Comparison of ENCODE assay signal across 10 cellular contexts in the genomic region with DNA sequence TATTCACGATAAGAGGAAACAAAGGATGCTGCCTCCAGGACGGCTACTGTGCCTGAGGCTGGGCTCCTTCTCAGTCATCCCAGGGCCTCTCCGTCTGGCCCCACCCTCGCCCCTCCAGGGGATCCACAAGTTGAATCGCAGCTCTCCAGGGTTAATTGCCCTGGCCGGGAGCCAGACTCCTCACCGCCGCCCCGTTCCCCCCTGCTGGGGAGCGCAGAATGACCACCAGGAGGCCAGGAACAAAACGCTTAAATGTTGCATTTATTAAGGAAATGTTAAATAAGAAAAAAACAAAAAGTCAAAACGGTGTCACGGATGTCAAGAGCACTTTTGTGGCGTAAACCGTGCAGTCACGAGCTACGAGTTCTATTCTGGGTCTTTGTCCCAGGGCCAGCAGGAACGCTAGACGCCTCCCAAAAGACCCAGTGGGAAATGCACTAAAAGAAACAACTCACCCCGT. TPM values are rescaled to one million over a fixed set of nuclear protein-coding genes. Genes with fewer than 3 reads are reported as not detected.
A peak's percentile ranks its signal among the peaks of the same experiment; 100 is the strongest.
DNase-seq lines count a peak whose midpoint lies in the region; ATAC-seq and TF ChIP-seq lines count a peak whose summit lies in the region.
"Had no signal": no experiment of that assay in that cellular context is flagged by ENCODE, and none has a peak within 500 bp of the region (broad histone marks: within the 10 kb centered on the region; RNA-seq: fewer than 3 reads in every experiment).

No MANE protein-coding gene starts in this region.

- 1% methylated on average over 20 of the region's 20 CpGs for WGBS in thyroid gland, 2 donors
- 5% methylated on average over 18 of the region's 20 CpGs for WGBS in mammary epithelial cell (ENCODE audit: low coverage, missing lambda C conversion rate)

- CTCF ChIA-PET in activated CD8-positive, alpha-beta memory T cell treated with anti-CD3 and anti-CD28 coated beads, Interleukin-2, amount 10 ng/mL, durations not matched to agents 7 days and 5 days (lab: Charles Lee): no interaction called here
- CTCF ChIA-PET in mammary epithelial cell (lab: Charles Lee; ENCODE audit: low non-redundant PET): no interaction called here

- no peaks in the 10 kb centered on the region for H3K27me3 ChIP-seq in SJCRH30
- no peaks in the 10 kb centered on the region for H3K27me3 ChIP-seq in iPS-15b (ENCODE audit: control insufficient read depth, insufficient read depth, low read length)
- no peaks in the 10 kb centered on the region for H3K27me3 ChIP-seq in thyroid gland
- peaks cover 19% of the 10 kb centered on the region for H3K27me3 ChIP-seq in mammary epithelial cell (ENCODE audit: insufficient read depth, low read length)

- no peaks in the 10 kb centered on the region for H3K36me3 Mint-ChIP-seq in activated CD8-positive, alpha-beta memory T cell treated with anti-CD3 and anti-CD28 coated beads, Interleukin-2, amount 10 ng/mL, durations not matched to agents 7 days and 5 days
- H3K36me3 Mint-ChIP-seq in activated T-helper 2 cell treated with anti-CD3 and anti-CD28 coated beads, Interferon-gamma antibody, Interleukin-2, Interleukin-4, amounts not matched to agents 10 μg/mL and 5 μg/mL and 100 μg/mL, durations not matched to agents 14 hours and 24 hours and 36 hours (ENCODE audit: low read depth): no peaks in the 10 kb centered on the region

- ATAC-seq in activated CD8-positive, alpha-beta memory T cell treated with anti-CD3 and anti-CD28 coated beads, Interleukin-2, amount 10 ng/mL, durations not matched to agents 7 days and 5 days: no peak
- ATAC-seq in HG03196 (IDR thresholded peaks at IDR 0.05; ENCODE audit: unreplicated experiment): no peak

- no peak overlapping the region for H3K4me3 Mint-ChIP-seq in activated CD8-positive, alpha-beta memory T cell treated with anti-CD3 and anti-CD28 coated beads, Interleukin-2, amount 10 ng/mL, durations not matched to agents 7 days and 5 days
- H3K4me3 Mint-ChIP-seq in activated T-helper 2 cell treated with anti-CD3 and anti-CD28 coated beads, Interferon-gamma antibody, Interleukin-2, Interleukin-4, amounts not matched to agents 10 μg/mL and 5 μg/mL and 100 μg/mL, durations not matched to agents 14 hours and 24 hours and 36 hours (ENCODE audit: low read depth): no peak overlapping the region

- H3K9ac ChIP-seq in iPS-15b (ENCODE audit: low read depth, low read length): peak overlapping the region; percentile 95
- no peak overlapping the region for H3K9ac ChIP-seq in mammary epithelial cell (ENCODE audit: insufficient read depth, low read length)

- H4K20me1 ChIP-seq in mammary epithelial cell (ENCODE audit: insufficient read depth, low read length): no peaks in the 10 kb centered on the region

- H3K79me2 ChIP-seq in mammary epithelial cell (ENCODE audit: insufficient read depth, low read length): no peaks in the 10 kb centered on the region

- H3K27ac ChIP-seq in SJCRH30 (no peak overlapping the region), thyroid gland (no peak overlapping the region), mammary epithelial cell (ENCODE audit: insufficient read depth, low read depth, low read length) (no peak overlapping the region)

- intact Hi-C loops in thyroid gland (cut with DNase I): no loop called here
- intact Hi-C loops in mammary epithelial cell (cut with micrococcal nuclease): loop anchor here (5.0 kb wide), 1 partner anchor 735 kb away; no protein-coding TSS in a partner anchor
- intact Hi-C loops in activated T-helper 2 cell treated with anti-CD3 and anti-CD28 coated beads, Interferon-gamma antibody, Interleukin-2, Interleukin-4, amounts not matched to agents 10 μg/mL and 5 μg/mL and 100 μg/mL, durations not matched to agents 14 hours and 24 hours and 36 hours (cut with micrococcal nuclease): loop anchor here (5.0 kb wide), 2 partner anchors 315 to 395 kb away; a partner anchor contains a TSS

- H3K36me3 ChIP-seq in SJCRH30 (no peaks in the 10 kb centered on the region), iPS-15b (ENCODE audit: control insufficient read depth, insufficient read depth, low read length) (no peaks in the 10 kb centered on the region), thyroid gland (no peaks in the 10 kb centered on the region), mammary epithelial cell (ENCODE audit: insufficient read depth, low read length) (no peaks in the 10 kb centered on the region)

- TF ChIP-seq CTCF in thyroid gland (IDR thresholded peaks at IDR 0.05) (peak in 2 of 6 experiments; percentile 4 to 21), mammary epithelial cell (conservative IDR thresholded peaks at IDR 0.05 in 1 of 2, IDR thresholded peaks at IDR 0.05 in 1 of 2; ENCODE audit: extremely low read depth in 1 of 2, insufficient read depth in 1 of 2, low read depth in 1 of 2, low read length in 2 of 2) (no peak)

- BruUV-seq in mammary epithelial cell (replicated peaks; lab: Mats Ljungman, UMichigan): no TSS peak

- H3K9me3 Mint-ChIP-seq in activated CD8-positive, alpha-beta memory T cell treated with anti-CD3 and anti-CD28 coated beads, Interleukin-2, amount 10 ng/mL, durations not matched to agents 7 days and 5 days (ENCODE audit: low read depth): no peaks in the 10 kb centered on the region
- H3K9me3 Mint-ChIP-seq in activated T-helper 2 cell treated with anti-CD3 and anti-CD28 coated beads, Interferon-gamma antibody, Interleukin-2, Interleukin-4, amounts not matched to agents 10 μg/mL and 5 μg/mL and 100 μg/mL, durations not matched to agents 14 hours and 24 hours and 36 hours: no peaks in the 10 kb centered on the region

- H3K4me1 Mint-ChIP-seq in activated CD8-positive, alpha-beta memory T cell treated with anti-CD3 and anti-CD28 coated beads, Interleukin-2, amount 10 ng/mL, durations not matched to agents 7 days and 5 days: peaks cover 10% of the 10 kb centered on the region
- peaks cover 9% of the 10 kb centered on the region for H3K4me1 Mint-ChIP-seq in activated T-helper 2 cell treated with anti-CD3 and anti-CD28 coated beads, Interferon-gamma antibody, Interleukin-2, Interleukin-4, amounts not matched to agents 10 μg/mL and 5 μg/mL and 100 μg/mL, durations not matched to agents 14 hours and 24 hours and 36 hours (ENCODE audit: low read depth)

- no peaks in the 10 kb centered on the region for H3K9me3 ChIP-seq in SJCRH30 (replicated peaks)
- H3K9me3 ChIP-seq in iPS-15b (ENCODE audit: control insufficient read depth, insufficient read depth, low read length): no peaks in the 10 kb centered on the region
- no peaks in the 10 kb centered on the region for H3K9me3 ChIP-seq in thyroid gland
- no peaks in the 10 kb centered on the region for H3K9me3 ChIP-seq in mammary epithelial cell (replicated peaks; ENCODE audit: insufficient read depth, low read length)

- H3K27me3 Mint-ChIP-seq in activated CD8-positive, alpha-beta memory T cell treated with anti-CD3 and anti-CD28 coated beads, Interleukin-2, amount 10 ng/mL, durations not matched to agents 7 days and 5 days: peaks cover 71% of the 10 kb centered on the region
- H3K27me3 Mint-ChIP-seq in activated T-helper 2 cell treated with anti-CD3 and anti-CD28 coated beads, Interferon-gamma antibody, Interleukin-2, Interleukin-4, amounts not matched to agents 10 μg/mL and 5 μg/mL and 100 μg/mL, durations not matched to agents 14 hours and 24 hours and 36 hours (ENCODE audit: low read depth): peaks cover 57% of the 10 kb centered on the region

- H3K4me3 ChIP-seq in SJCRH30 (no peak overlapping the region), iPS-15b (ENCODE audit: low read depth, low read length) (peak overlapping the region; percentile 92), thyroid gland (replicated peaks in 1 of 3) (peak overlapping the region in 2 of 3 donors; percentile 1 to 40), mammary epithelial cell (replicated peaks in 1 of 3; ENCODE audit: insufficient read depth in 1 of 3, low read depth in 2 of 3, low read length in 3 of 3) (no peak overlapping the region)

- TF ChIP-seq POLR2A in thyroid gland (IDR thresholded peaks at IDR 0.05): no peak

- peak overlapping the region; percentile 24 for H3K27ac Mint-ChIP-seq in activated CD8-positive, alpha-beta memory T cell treated with anti-CD3 and anti-CD28 coated beads, Interleukin-2, amount 10 ng/mL, durations not matched to agents 7 days and 5 days
- H3K27ac Mint-ChIP-seq in activated T-helper 2 cell treated with anti-CD3 and anti-CD28 coated beads, Interferon-gamma antibody, Interleukin-2, Interleukin-4, amounts not matched to agents 10 μg/mL and 5 μg/mL and 100 μg/mL, durations not matched to agents 14 hours and 24 hours and 36 hours: no peak overlapping the region

- dilution Hi-C loops in mammary epithelial cell (cut with HindIII; ENCODE audit: low sequenced_read_pairs): no loop called here

- H2AFZ ChIP-seq in mammary epithelial cell (ENCODE audit: low read depth, low read length): no peak overlapping the region

- in situ Hi-C loops in mammary epithelial cell (cut with MboI; ENCODE audit: low sequenced_read_pairs in 2 of 2): no loop called here

- no peak overlapping the region for H3K4me2 ChIP-seq in mammary epithelial cell (ENCODE audit: insufficient read depth, low read depth, low read length)

- DNase-seq in activated CD8-positive, alpha-beta memory T cell treated with anti-CD3 and anti-CD28 coated beads, Interleukin-2, amount 10 ng/mL, durations not matched to agents 7 days and 5 days: no peak
- DNase-seq in activated CD8-positive, alpha-beta memory T cell treated with anti-CD3 and anti-CD28 coated beads for 24 hours: no peak
- DNase-seq in SJCRH30: peak; percentile 13 to 32
- DNase-seq in thyroid gland: peak; percentile 47 to 51
- no peak for DNase-seq in mammary epithelial cell
- no peak for DNase-seq in activated T-helper 2 cell treated with anti-CD3 and anti-CD28 coated beads, Interferon-gamma antibody, Interleukin-2, Interleukin-4, amounts not matched to agents 10 μg/mL and 5 μg/mL and 100 μg/mL, durations not matched to agents 14 hours and 24 hours and 36 hours (ENCODE audit: low spot score)

- H3K4me1 ChIP-seq in SJCRH30 (no peaks in the 10 kb centered on the region), iPS-15b (ENCODE audit: control insufficient read depth, insufficient read depth, low read length) (peaks cover 27% of the 10 kb centered on the region), thyroid gland (peaks cover 7 to 28% of the 10 kb centered on the region in 2 donors), mammary epithelial cell (ENCODE audit: insufficient read depth, low read length) (peaks cover 6% of the 10 kb centered on the region)

RNA-seq across cellular contexts. Expression of a gene that starts 1.4 kb away (rescaled TPM):
- total RNA-seq in activated CD8-positive, alpha-beta memory T cell treated with anti-CD3 and anti-CD28 coated beads, Interleukin-2, amount 10 ng/mL, durations not matched to agents 7 days and 5 days: not detected
- not detected in 2 replicates for total RNA-seq in SJCRH30 (2014; rRNA removed; shearing (Covaris generic))
- total RNA-seq in thyroid gland (1 to 10 TPM in 3 of 4 donors, not detected in 1; 1.0 to 2.4 (median 1.1) TPM), mammary epithelial cell (under 1 TPM in 1 of 2 donors, not detected in 1; 0.17 TPM)
- polyA plus RNA-seq in mammary epithelial cell: not detected
- polyA minus RNA-seq in mammary epithelial cell: not detected
- not detected in 2 replicates for total RNA-seq in activated T-helper 2 cell treated with anti-CD3 and anti-CD28 coated beads, Interferon-gamma antibody, Interleukin-2, Interleukin-4, amounts not matched to agents 10 μg/mL and 5 μg/mL and 100 μg/mL, durations not matched to agents 14 hours and 24 hours and 36 hours
- total RNA-seq: epithelial cell of proximal tubule; T-helper 2 cell treated with Interferon-gamma antibody and Interleukin-4, amounts not matched to agents 100 ng/mL and 5 ng/mL, for 36 hours had no signal

Comparison
In these comparisons a context has a peak if more than half of its experiments do, and no peak if none do; other contexts are left out.
1. DNase-seq: peak in SJCRH30 (2 of 2) and thyroid gland (2 of 2); none in activated CD8-positive, alpha-beta memory T cell treated with anti-CD3 and anti-CD28 coated beads, Interleukin-2, amount 10 ng/mL, durations not matched to agents 7 days and 5 days (single experiment), activated CD8-positive, alpha-beta memory T cell treated with anti-CD3 and anti-CD28 coated beads for 24 hours (single experiment), mammary epithelial cell (single experiment) and activated T-helper 2 cell treated with anti-CD3 and anti-CD28 coated beads, Interferon-gamma antibody, Interleukin-2, Interleukin-4, amounts not matched to agents 10 μg/mL and 5 μg/mL and 100 μg/mL, durations not matched to agents 14 hours and 24 hours and 36 hours (single experiment).
2. H3K4me3 ChIP-seq: peak in iPS-15b (single experiment) and thyroid gland (2 of 3); none in SJCRH30 (single experiment) and mammary epithelial cell (0 of 3).